ENCODE assay signal across 18 cellular contexts in genomic region chr5:121937762-121938161, GRCh38.
"Had no signal": no experiment of that assay in that cellular context is flagged by ENCODE, and none has a peak within 500 bp of the region (broad histone marks: within the 10 kb centered on the region; RNA-seq: fewer than 3 reads in every experiment).

No MANE protein-coding gene starts in this region.

- H3K36me3 ChIP-seq: lower lobe of right lung, right atrium auricular region, transverse colon, vagina had no signal

- ATAC-seq: lower lobe of right lung had no signal

- H3K9me3 ChIP-seq: lower lobe of right lung, right atrium auricular region, transverse colon, vagina had no signal

- H3K27ac ChIP-seq: lower lobe of right lung, right atrium auricular region, skin epidermis, transverse colon, vagina, VCaP had no signal

- DNase-seq: activated CD4-positive, alpha-beta T cell treated with anti-CD3 and anti-CD28 coated beads for 1 hour; activated CD4-positive, alpha-beta T cell treated with anti-CD3 and anti-CD28 coated beads, Interleukin-2, amount 50 U/mL, for 4 hours; activated naive CD4-positive, alpha-beta T cell; activated naive CD8-positive, alpha-beta T cell treated with anti-CD3 and anti-CD28 coated beads, Interleukin-2, amount 10 ng/mL, durations not matched to agents 7 days and 5 days; activated T-cell treated with anti-CD3 and anti-CD28 coated beads for 4 hours; anterior cingulate cortex; foreskin melanocyte; head of caudate nucleus; immature natural killer cell; lower lobe of right lung; stimulated activated CD4-positive, alpha-beta T cell treated with anti-CD3 and anti-CD28 coated beads, Interleukin-4, amount 100 ng/mL, for 4 hours; stimulated activated CD8-positive, alpha-beta memory T cell treated with anti-CD3 and anti-CD28 coated beads, Interleukin-4, amount 100 ng/mL, for 48 hours; stimulated activated naive CD4-positive, alpha-beta T cell treated with Interleukin-2 at 50 U/mL for 16 hours; transverse colon had no signal

- H3K4me1 ChIP-seq: lower lobe of right lung, right atrium auricular region, transverse colon, vagina had no signal

- H3K27me3 ChIP-seq: right atrium auricular region, vagina had no signal

- H3K4me3 ChIP-seq: lower lobe of right lung, right atrium auricular region, skin epidermis, transverse colon, vagina had no signal
